Comparison of ENCODE assay signal across 33 cellular contexts in genomic region chr6:71040841-71041240, GRCh38.
"Had no signal": no experiment of that assay in that cellular context is flagged by ENCODE, and none has a peak within 500 bp of the region (broad histone marks: within the 10 kb centered on the region; RNA-seq: fewer than 3 reads in every experiment).

No MANE protein-coding gene starts in this region.

- H3K9me3 ChIP-seq: MG63 had no signal

- DNase-seq: Karpas-422, Kasumi-1, MG63, MM.1S, MV-4-11, NCI-H1048, NCI-H1092, NCI-H1092 treated with DMSO at 0.1 percent for 48 hours, NCI-H1105, NCI-H1105 treated with DMSO at 0.1 percent for 48 hours, NCI-H1417 treated with DMSO at 0.1 percent for 48 hours, NCI-H1436, NCI-H1436 treated with DMSO at 0.1 percent for 48 hours, NCI-H146, NCI-H1694, NCI-H1694 treated with DMSO at 0.1 percent for 48 hours, NCI-H187, NCI-H187 treated with DMSO at 0.1 percent for 48 hours, NCI-H1930, NCI-H2029, NCI-H2029 treated with DMSO at 0.1 percent for 48 hours, NCI-H2081, NCI-H2081 treated with DMSO at 0.1 percent for 48 hours, NCI-H2107, NCI-H2171, NCI-H2227 treated with DMSO at 0.1 percent for 48 hours, NCI-H226, NCI-H345, NCI-H446, NCI-H446 treated with DMSO at 0.1 percent for 48 hours, NCI-H510A, NCI-H510A treated with DMSO at 0.1 percent for 48 hours, NCI-H524 had no signal

- H3K4me3 ChIP-seq: MG63 had no signal

- H3K27me3 ChIP-seq: MG63 had no signal

- H3K36me3 ChIP-seq: MG63 had no signal
